ENCODE assay signal across 13 cellular contexts in genomic region chr9:76560481-76560891, GRCh38.
A peak's percentile ranks its signal among the peaks of the same experiment; 100 is the strongest.
DNase-seq lines count a peak whose midpoint lies in the region; ATAC-seq and TF ChIP-seq lines count a peak whose summit lies in the region.
"Had no signal": no experiment of that assay in that cellular context is flagged by ENCODE, and none has a peak within 500 bp of the region (broad histone marks: within the 10 kb centered on the region; RNA-seq: fewer than 3 reads in every experiment).

No MANE protein-coding gene starts in this region.

- no peak overlapping the region for H3K4me3 Mint-ChIP-seq in MCF 10A (ENCODE audit: unreplicated experiment)
- H3K4me3 Mint-ChIP-seq: activated CD8-positive, alpha-beta T cell treated with anti-CD3 and anti-CD28 coated beads for 36 hours had no signal

- H4K8ac ChIP-seq in IMR-90 (ENCODE audit: low read depth in 2 of 2, low read length in 2 of 2), result no peak overlapping the region
- no peak overlapping the region for H4K8ac ChIP-seq in mesenchymal stem cell (ENCODE audit: low read length)

- H2AK9ac ChIP-seq in IMR-90 (replicated peaks; ENCODE audit: low read depth, low read length, poor library complexity), result no peak overlapping the region

- POLR2A ChIA-PET in IMR-90 (lab: Charles Lee; ENCODE audit: unreplicated experiment) (no interaction called here), MCF 10A (lab: Yijun Ruan, JAX) (interaction anchor here (0.9 kb wide), 1 partner anchor 166 kb away, joined by 3 read pairs; the partner anchor contains the start of gene RFK)

- in situ Hi-C loops in IMR-90 (cut with MboI; ENCODE audit: low sequenced_read_pairs), result no loop called here

- H4K91ac ChIP-seq in IMR-90 (ENCODE audit: insufficient read depth, low read depth, low read length), result no peak overlapping the region
- no peak overlapping the region for H4K91ac ChIP-seq in mesenchymal stem cell (ENCODE audit: low read length)

- H3K56ac ChIP-seq in IMR-90 (ENCODE audit: extremely low read depth, insufficient read depth, low read length), result no peak overlapping the region

- H3K27me3 ChIP-seq in IMR-90 (ENCODE audit: control insufficient read depth, insufficient read depth, low read length) (no peaks in the 10 kb centered on the region), mesenchymal stem cell (ENCODE audit: control insufficient read depth in 1 of 2, insufficient read depth in 1 of 2, low read length in 2 of 2) (no peaks in the 10 kb centered on the region)

- no peaks in the 10 kb centered on the region for H3K36me3 Mint-ChIP-seq in MCF 10A (ENCODE audit: insufficient read depth, unreplicated experiment)

- no CpG with 5 or more reads among the region's 4 CpGs for whole genome bisulfite sequencing in IMR-90 (ENCODE audit: extremely low coverage in 2 of 2, insufficient read length in 1 of 2), 2 experiments
- 69% methylated on average over 4 of the region's 4 CpGs for WGBS in mesenchymal stem cell

- H3K14ac ChIP-seq in IMR-90 (replicated peaks; ENCODE audit: low read depth, low read length) (no peak overlapping the region), mesenchymal stem cell (ENCODE audit: low read length in 2 of 2) (no peak overlapping the region)

- dilution Hi-C loops in IMR-90 (cut with HindIII; ENCODE audit: low sequenced_read_pairs, unreplicated experiment), result no loop called here

- DNase-seq in AG09309 (ENCODE audit: low read depth), result peak; percentile 72
- DNase-seq in IMR-90, result peak; percentile 75
- peak; percentile 54 for DNase-seq in MCF 10A (ENCODE audit: unreplicated experiment)
- no peak for DNase-seq in mesenchymal stem cell
- DNase-seq in COLO668 (lab: John Stamatoyannopoulos, UW; ENCODE audit: unreplicated experiment), result no peak
- no peak for DNase-seq in NK-92 (lab: John Stamatoyannopoulos, UW; ENCODE audit: unreplicated experiment)
- no peak for DNase-seq in NCI-H446 (lab: John Stamatoyannopoulos, UW)
- DNase-seq: activated CD8-positive, alpha-beta T cell treated with anti-CD3 and anti-CD28 coated beads for 36 hours; activated naive CD4-positive, alpha-beta T cell; dermis blood vessel endothelial cell; glutamatergic neuron; NCI-H446 treated with DMSO at 0.1 percent for 48 hours had no signal

- no peak overlapping the region for H3K9ac ChIP-seq in IMR-90 (ENCODE audit: low read depth, low read length)
- H3K9ac ChIP-seq in mesenchymal stem cell (ENCODE audit: low read length), result no peak overlapping the region

- H3K9me3 ChIP-seq in IMR-90 (ENCODE audit: control insufficient read depth, insufficient read depth, low read length), result no peaks in the 10 kb centered on the region
- no peaks in the 10 kb centered on the region for H3K9me3 ChIP-seq in mesenchymal stem cell (ENCODE audit: control insufficient read depth, low read length)

- peaks cover 37% of the 10 kb centered on the region for H3K4me1 Mint-ChIP-seq in MCF 10A (ENCODE audit: insufficient read depth, unreplicated experiment)

- no peaks in the 10 kb centered on the region for H3K9me1 ChIP-seq in IMR-90 (ENCODE audit: insufficient read depth, low read length)

- H3K27ac Mint-ChIP-seq in MCF 10A (ENCODE audit: low read depth, unreplicated experiment), result peak overlapping the region; percentile 64
- H3K27ac Mint-ChIP-seq: activated CD8-positive, alpha-beta T cell treated with anti-CD3 and anti-CD28 coated beads for 36 hours had no signal

- H3K4me2 ChIP-seq in IMR-90 (ENCODE audit: low read depth, low read length), result peak overlapping the region; percentile 37; the same call in 1 of the 2 replicates
- no peak overlapping the region for H3K4me2 ChIP-seq in mesenchymal stem cell (ENCODE audit: low read length, poor library complexity, severe bottlenecking)

- peaks cover 3% of the 10 kb centered on the region; the same call in 1 of the 2 replicates for H3K4me1 ChIP-seq in IMR-90 (ENCODE audit: control insufficient read depth, insufficient read depth, low read length)
- H3K4me1 ChIP-seq in mesenchymal stem cell (ENCODE audit: control insufficient read depth, insufficient read depth, low read depth, low read length), result peaks cover 3% of the 10 kb centered on the region

- no peak for TF ChIP-seq CTCF in AG09309 (IDR thresholded peaks at IDR 0.05; ENCODE audit: control insufficient read depth, insufficient read depth, low read depth, low read length, missing control alignments)
- TF ChIP-seq CTCF in IMR-90 (conservative IDR thresholded peaks at IDR 0.05; ENCODE audit: low read depth, low read length), result no peak
- TF ChIP-seq CTCF in MCF 10A (IDR thresholded peaks at IDR 0.05; ENCODE audit: unreplicated experiment), result no peak

- H2AK5ac ChIP-seq in IMR-90 (ENCODE audit: low read depth, low read length) (no peak overlapping the region), mesenchymal stem cell (ENCODE audit: low read length, severe bottlenecking) (peak overlapping the region; percentile 23)

- H3K4me3 ChIP-seq in AG09309 (ENCODE audit: control insufficient read depth, low read depth, low read length) (no peak overlapping the region), IMR-90 (ENCODE audit: insufficient read depth, low read depth, low read length) (no peak overlapping the region), mesenchymal stem cell (ENCODE audit: insufficient read depth in 1 of 2, low read depth in 1 of 2, low read length in 2 of 2) (no peak overlapping the region)

- H2BK5ac ChIP-seq in IMR-90 (ENCODE audit: low read depth, low read length, poor library complexity, severe bottlenecking) (no peak overlapping the region), mesenchymal stem cell (ENCODE audit: low read depth, low read length, poor library complexity, severe bottlenecking) (no peak overlapping the region)

- CTCF ChIA-PET in IMR-90 (lab: Yijun Ruan, JAX), result no interaction called here
- CTCF ChIA-PET in MCF 10A (lab: Yijun Ruan, JAX), result interaction anchor here (0.6 to 1.2 kb wide), 4 partner anchors 16 to 1879 kb away, joined by 3 read pairs; no protein-coding TSS in a partner anchor

- H3K23ac ChIP-seq in IMR-90 (ENCODE audit: low read depth, low read length) (no peak overlapping the region), mesenchymal stem cell (ENCODE audit: low read length in 2 of 2) (no peak overlapping the region)

- H3K36me3 ChIP-seq in IMR-90 (ENCODE audit: control insufficient read depth, insufficient read depth, low read length) (no peaks in the 10 kb centered on the region), mesenchymal stem cell (ENCODE audit: control insufficient read depth in 1 of 2, insufficient read depth in 2 of 2, low read depth in 1 of 2, low read length in 2 of 2) (no peaks in the 10 kb centered on the region)

- no peaks in the 10 kb centered on the region for H3K9me3 Mint-ChIP-seq in MCF 10A (ENCODE audit: unreplicated experiment)
- H3K9me3 Mint-ChIP-seq: activated CD8-positive, alpha-beta T cell treated with anti-CD3 and anti-CD28 coated beads for 36 hours had no signal

- H3K79me1 ChIP-seq in IMR-90 (ENCODE audit: low read depth in 1 of 2, low read length in 2 of 2) (no peaks in the 10 kb centered on the region), mesenchymal stem cell (replicated peaks; ENCODE audit: low read length, poor library complexity, severe bottlenecking) (no peaks in the 10 kb centered on the region)

- no peak overlapping the region for H3K18ac ChIP-seq in IMR-90 (ENCODE audit: low read depth, low read length)
- peak overlapping the region in 1 of 2 experiments; percentile 48 for H3K18ac ChIP-seq in mesenchymal stem cell (ENCODE audit: low read depth in 1 of 2, low read length in 2 of 2)

- BruUV-seq in IMR-90 (replicated peaks; lab: Mats Ljungman, UMichigan), result no TSS peak
- no TSS peak for BruUV-seq in MCF 10A (replicated peaks; lab: Mats Ljungman, UMichigan)

- no peak for TF ChIP-seq RAD21 in IMR-90 (IDR thresholded peaks at IDR 0.05; ENCODE audit: low read length)

- no peaks in the 10 kb centered on the region for H4K20me1 ChIP-seq in IMR-90 (ENCODE audit: insufficient read depth, low read length)

- H3K27me3 Mint-ChIP-seq in MCF 10A (ENCODE audit: insufficient read depth, unreplicated experiment), result no peaks in the 10 kb centered on the region
- H3K27me3 Mint-ChIP-seq: activated CD8-positive, alpha-beta T cell treated with anti-CD3 and anti-CD28 coated beads for 36 hours had no signal

- no peak overlapping the region for H2BK20ac ChIP-seq in IMR-90 (ENCODE audit: low read depth, low read length)

- H3K27ac ChIP-seq in IMR-90 (ENCODE audit: insufficient read depth, low read length) (no peak overlapping the region), mesenchymal stem cell (ENCODE audit: low read length, poor library complexity, severe bottlenecking) (no peak overlapping the region)

- H4K5ac ChIP-seq in IMR-90 (ENCODE audit: low read depth, low read length), result no peak overlapping the region

- H2AFZ ChIP-seq in IMR-90 (replicated peaks; ENCODE audit: low read length, poor library complexity) (no peak overlapping the region), mesenchymal stem cell (ENCODE audit: low read depth, low read length) (peak overlapping the region; percentile 51)

- H3K4ac ChIP-seq in IMR-90 (ENCODE audit: low read depth, low read length) (no peak overlapping the region), mesenchymal stem cell (ENCODE audit: low read depth in 1 of 2, low read length in 2 of 2) (no peak overlapping the region)

- H2BK12ac ChIP-seq in mesenchymal stem cell (ENCODE audit: low read length in 2 of 2), result no peak overlapping the region

- no peak for TF ChIP-seq POLR2A in IMR-90 (IDR thresholded peaks at IDR 0.05; ENCODE audit: low read depth, low read length)

- intact Hi-C loops in IMR-90 (cut with micrococcal nuclease), result no loop called here
- intact Hi-C loops in MCF 10A (cut with micrococcal nuclease), result loop anchor here (5.0 kb wide), 1 partner anchor 92 kb away; no protein-coding TSS in a partner anchor

- H2BK15ac ChIP-seq in IMR-90 (ENCODE audit: low read depth, low read length) (no peak overlapping the region), mesenchymal stem cell (ENCODE audit: low read depth, poor library complexity, severe bottlenecking) (no peak overlapping the region)

- H2BK120ac ChIP-seq in IMR-90 (ENCODE audit: low read depth, low read length) (no peak overlapping the region), mesenchymal stem cell (ENCODE audit: low read depth, low read length) (no peak overlapping the region)

- ATAC-seq in IMR-90 (ENCODE audit: low read depth), result peak; percentile 54
- no peak for ATAC-seq in GM18867 (IDR thresholded peaks at IDR 0.05; ENCODE audit: unreplicated experiment)
- ATAC-seq: activated CD8-positive, alpha-beta T cell treated with anti-CD3 and anti-CD28 coated beads for 36 hours had no signal

TF ChIP-seq in IMR-90, 13 proteins besides CTCF, POLR2A, EP300 and RAD21:
- TF ChIP-seq MXI1 (IDR thresholded peaks at IDR 0.05; ENCODE audit: borderline replicate concordance, low read depth, low read length), result no peak
- no peak for TF ChIP-seq RFX5 (IDR thresholded peaks at IDR 0.05; ENCODE audit: low read depth, low read length)
- no peak for TF ChIP-seq FOS (IDR thresholded peaks at IDR 0.05; ENCODE audit: low read depth, low read length)
- TF ChIP-seq BHLHE40 (IDR thresholded peaks at IDR 0.05; ENCODE audit: low read depth, low read length), result no peak

Comparison
In these comparisons a context has a peak if more than half of its experiments do, and no peak if none do; other contexts are left out.
1. DNase-seq: peak in AG09309 (single experiment), IMR-90 (single experiment) and MCF 10A (single experiment); none in mesenchymal stem cell (single experiment), COLO668 (single experiment), NK-92 (single experiment) and NCI-H446 (0 of 2).